Comparison of ENCODE assay signal across 1 cellular context in the genomic region with DNA sequence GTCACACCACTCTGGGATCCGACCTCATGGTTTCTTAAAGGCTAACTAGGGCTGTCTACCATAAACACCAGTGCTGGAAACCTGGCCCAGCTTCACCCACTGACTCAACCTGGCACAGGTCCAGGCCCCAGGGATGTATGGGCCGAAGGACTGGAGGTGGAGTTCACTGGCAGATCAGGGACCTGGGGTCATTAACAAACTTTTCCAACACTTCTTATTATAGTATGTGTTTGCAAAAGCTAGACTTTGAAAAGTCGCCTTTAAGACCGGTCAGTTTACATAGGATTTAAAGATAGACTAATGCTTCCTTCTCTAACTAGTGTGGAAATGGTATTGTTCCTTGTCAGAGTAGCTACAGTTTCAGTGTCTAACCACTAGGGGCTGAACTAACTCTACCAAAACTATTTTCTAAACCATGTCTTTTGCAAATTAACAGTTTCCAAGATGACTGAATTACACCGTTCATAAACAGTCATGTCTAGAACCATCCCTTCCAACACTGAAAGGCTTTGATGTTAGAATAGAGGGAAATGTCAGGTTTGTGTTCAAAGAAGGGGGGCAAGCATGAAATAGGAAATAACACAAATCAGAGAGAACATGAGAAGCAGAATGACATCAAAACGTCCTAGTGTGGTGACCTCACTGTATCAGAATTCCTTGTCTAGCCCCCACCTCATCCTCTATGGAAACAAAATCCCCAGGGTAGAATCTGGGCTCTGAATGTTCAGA.
A peak's percentile ranks its signal among the peaks of the same experiment; 100 is the strongest.
TF ChIP-seq lines count a peak whose summit lies in the region.

No MANE protein-coding gene starts in this region.

TF ChIP-seq in K562, 482 proteins besides CTCF, POLR2A, EP300 and RAD21:
- no peak for TF ChIP-seq NFE2L1 (tag; IDR thresholded peaks at IDR 0.05; ENCODE audit: borderline replicate concordance, low read depth)
- no peak for TF ChIP-seq ZNF764 (CRISPR knock-in tag; IDR thresholded peaks at IDR 0.05; ENCODE audit: low read depth)
- TF ChIP-seq KLF16 (IDR thresholded peaks at IDR 0.05): 0 out of 2 replicates have a peak, but pooled peaks have one; percentile 50
- TF ChIP-seq HEY1 (CRISPR knock-in tag; IDR thresholded peaks at IDR 0.05; ENCODE audit: borderline replicate concordance): no peak
- 0 out of 2 replicates have a peak, but pooled peaks have one; percentile 9 for TF ChIP-seq ESRRA (IDR thresholded peaks at IDR 0.05; ENCODE audit: borderline replicate concordance, low read depth)
- TF ChIP-seq NFIC (IDR thresholded peaks at IDR 0.05): peak; percentile 90
- TF ChIP-seq SMC3 (conservative IDR thresholded peaks at IDR 0.05; ENCODE audit: insufficient read depth, low read depth, low read length): peak; percentile 33; the same call in 1 of the 2 replicates
- 0 out of 2 replicates have a peak, but pooled peaks have one; percentile 35 for TF ChIP-seq ARID2 (IDR thresholded peaks at IDR 0.05)
- TF ChIP-seq, protein P1, sequence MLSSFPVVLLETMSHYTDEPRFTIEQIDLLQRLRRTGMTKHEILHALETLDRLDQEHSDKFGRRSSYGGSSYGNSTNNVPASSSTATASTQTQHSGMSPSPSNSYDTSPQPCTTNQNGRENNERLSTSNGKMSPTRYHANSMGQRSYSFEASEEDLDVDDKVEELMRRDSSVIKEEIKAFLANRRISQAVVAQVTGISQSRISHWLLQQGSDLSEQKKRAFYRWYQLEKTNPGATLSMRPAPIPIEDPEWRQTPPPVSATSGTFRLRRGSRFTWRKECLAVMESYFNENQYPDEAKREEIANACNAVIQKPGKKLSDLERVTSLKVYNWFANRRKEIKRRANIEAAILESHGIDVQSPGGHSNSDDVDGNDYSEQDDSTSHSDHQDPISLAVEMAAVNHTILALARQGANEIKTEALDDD (IDR thresholded peaks at IDR 0.05): peak; percentile 33; the same call in 1 of the 2 replicates
- no peak for TF ChIP-seq MAFF (IDR thresholded peaks at IDR 0.05; ENCODE audit: low read length)
- TF ChIP-seq, protein P2, sequence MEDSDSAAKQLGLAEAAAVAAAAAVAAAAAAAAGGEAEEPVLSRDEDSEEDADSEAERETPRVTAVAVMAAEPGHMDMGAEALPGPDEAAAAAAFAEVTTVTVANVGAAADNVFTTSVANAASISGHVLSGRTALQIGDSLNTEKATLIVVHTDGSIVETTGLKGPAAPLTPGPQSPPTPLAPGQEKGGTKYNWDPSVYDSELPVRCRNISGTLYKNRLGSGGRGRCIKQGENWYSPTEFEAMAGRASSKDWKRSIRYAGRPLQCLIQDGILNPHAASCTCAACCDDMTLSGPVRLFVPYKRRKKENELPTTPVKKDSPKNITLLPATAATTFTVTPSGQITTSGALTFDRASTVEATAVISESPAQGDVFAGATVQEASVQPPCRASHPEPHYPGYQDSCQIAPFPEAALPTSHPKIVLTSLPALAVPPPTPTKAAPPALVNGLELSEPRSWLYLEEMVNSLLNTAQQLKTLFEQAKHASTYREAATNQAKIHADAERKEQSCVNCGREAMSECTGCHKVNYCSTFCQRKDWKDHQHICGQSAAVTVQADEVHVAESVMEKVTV (CRISPR knock-in tag; IDR thresholded peaks at IDR 0.05): peak; percentile 47; the same call in 1 of the 2 replicates
- TF ChIP-seq BMI1 (IDR thresholded peaks at IDR 0.05; ENCODE audit: low read length): no peak
TF ChIP-seq in K562: peak in this region for 7.
